In the genomic region with DNA sequence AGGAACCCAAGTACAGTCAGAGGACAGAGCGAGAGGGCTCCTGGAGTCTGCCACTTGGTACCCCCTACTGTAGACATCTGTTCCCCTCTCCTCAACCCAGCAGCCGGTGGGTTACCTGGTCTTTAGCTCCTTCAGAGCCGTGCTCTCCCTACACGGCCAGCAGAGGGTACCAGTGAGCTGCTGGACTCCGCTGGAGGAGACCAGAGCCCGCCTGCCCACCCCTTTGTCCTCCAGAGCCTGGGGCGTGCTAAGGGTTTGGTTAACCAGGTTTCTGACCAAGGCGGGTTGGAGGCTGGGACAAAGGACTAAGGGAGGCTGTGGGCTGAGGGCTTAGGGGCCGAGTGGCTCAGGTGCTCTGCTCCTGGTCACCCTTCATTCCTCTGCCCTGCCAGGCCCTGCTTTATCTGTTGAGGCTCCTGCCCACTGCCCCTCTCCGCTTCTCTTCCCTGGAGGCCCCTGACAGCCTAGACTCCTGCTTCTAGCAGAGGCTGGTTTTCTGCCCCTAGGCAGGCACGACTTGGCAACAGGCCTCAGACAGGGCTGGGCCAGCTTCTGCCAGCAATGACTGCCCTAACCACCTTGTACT, we compare ENCODE assay signal across 1 cellular context.
TF ChIP-seq lines count a peak whose summit lies in the region.

No MANE protein-coding gene starts in this region.

TF ChIP-seq in HEK293, 187 proteins besides CTCF, POLR2A, EP300 and RAD21 (continued from another document):
- TF ChIP-seq, protein P1, sequence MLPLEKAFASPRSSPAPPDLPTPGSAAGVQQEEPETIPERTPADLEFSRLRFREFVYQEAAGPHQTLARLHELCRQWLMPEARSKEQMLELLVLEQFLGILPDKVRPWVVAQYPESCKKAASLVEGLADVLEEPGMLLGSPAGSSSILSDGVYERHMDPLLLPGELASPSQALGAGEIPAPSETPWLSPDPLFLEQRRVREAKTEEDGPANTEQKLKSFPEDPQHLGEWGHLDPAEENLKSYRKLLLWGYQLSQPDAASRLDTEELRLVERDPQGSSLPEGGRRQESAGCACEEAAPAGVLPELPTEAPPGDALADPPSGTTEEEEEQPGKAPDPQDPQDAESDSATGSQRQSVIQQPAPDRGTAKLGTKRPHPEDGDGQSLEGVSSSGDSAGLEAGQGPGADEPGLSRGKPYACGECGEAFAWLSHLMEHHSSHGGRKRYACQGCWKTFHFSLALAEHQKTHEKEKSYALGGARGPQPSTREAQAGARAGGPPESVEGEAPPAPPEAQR (tag by site-specific recombination; IDR thresholded peaks at IDR 0.05), result no peak
- no peak for TF ChIP-seq ZNF239 (tag by site-specific recombination; IDR thresholded peaks at IDR 0.05)
- TF ChIP-seq, protein P2, sequence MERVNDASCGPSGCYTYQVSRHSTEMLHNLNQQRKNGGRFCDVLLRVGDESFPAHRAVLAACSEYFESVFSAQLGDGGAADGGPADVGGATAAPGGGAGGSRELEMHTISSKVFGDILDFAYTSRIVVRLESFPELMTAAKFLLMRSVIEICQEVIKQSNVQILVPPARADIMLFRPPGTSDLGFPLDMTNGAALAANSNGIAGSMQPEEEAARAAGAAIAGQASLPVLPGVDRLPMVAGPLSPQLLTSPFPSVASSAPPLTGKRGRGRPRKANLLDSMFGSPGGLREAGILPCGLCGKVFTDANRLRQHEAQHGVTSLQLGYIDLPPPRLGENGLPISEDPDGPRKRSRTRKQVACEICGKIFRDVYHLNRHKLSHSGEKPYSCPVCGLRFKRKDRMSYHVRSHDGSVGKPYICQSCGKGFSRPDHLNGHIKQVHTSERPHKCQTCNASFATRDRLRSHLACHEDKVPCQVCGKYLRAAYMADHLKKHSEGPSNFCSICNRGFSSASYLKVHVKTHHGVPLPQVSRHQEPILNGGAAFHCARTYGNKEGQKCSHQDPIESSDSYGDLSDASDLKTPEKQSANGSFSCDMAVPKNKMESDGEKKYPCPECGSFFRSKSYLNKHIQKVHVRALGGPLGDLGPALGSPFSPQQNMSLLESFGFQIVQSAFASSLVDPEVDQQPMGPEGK (tag by site-specific recombination; IDR thresholded peaks at IDR 0.05), result peak; percentile 54; the same call in 1 of the 2 replicates
